Comparison of ENCODE assay signal across 14 cellular contexts in genomic region chr6:166156942-166157341, GRCh38. TPM values are rescaled to one million over a fixed set of nuclear protein-coding genes. Genes with fewer than 3 reads are reported as not detected.
DNase-seq lines count a peak whose midpoint lies in the region; ATAC-seq and TF ChIP-seq lines count a peak whose summit lies in the region.
"Had no signal": no experiment of that assay in that cellular context is flagged by ENCODE, and none has a peak within 500 bp of the region (broad histone marks: within the 10 kb centered on the region; RNA-seq: fewer than 3 reads in every experiment).

No MANE protein-coding gene starts in this region.

- intact Hi-C loops in Caco-2 (cut with micrococcal nuclease; ENCODE audit: unreplicated experiment) = loop anchor here (1.0 to 5.0 kb wide), 2 partner anchors 120 to 243 kb away; no protein-coding TSS in a partner anchor
- intact Hi-C loops in body of pancreas (cut with DNase I) = no loop called here
- intact Hi-C loops in sigmoid colon (cut with DNase I) = no loop called here

- 34 to 35% methylated on average over 7 of the region's 7 CpGs for WGBS in body of pancreas, 2 donors
- WGBS in sigmoid colon, 2 donors = 42 to 56% methylated on average over 7 of the region's 7 CpGs

- CTCF ChIA-PET in Caco-2 (lab: Charles Lee) = interaction anchor here (1.3 kb wide), 2 partner anchors 39 to 244 kb away, joined by 4 to 6 read pairs; no protein-coding TSS in a partner anchor

- TF ChIP-seq EP300 in Ishikawa (IDR thresholded peaks at IDR 0.05; ENCODE audit: borderline replicate concordance) (no peak), sigmoid colon (IDR thresholded peaks at IDR 0.05) (no peak)

- H3K4me3 ChIP-seq in Caco-2 (ENCODE audit: low read depth, low read length) (no peak overlapping the region), body of pancreas (no peak overlapping the region), sigmoid colon (no peak overlapping the region)

- DNase-seq in Caco-2 = no peak
- DNase-seq in body of pancreas = no peak
- no peak for DNase-seq in nephron progenitor cell
- no peak for DNase-seq in sigmoid colon
- DNase-seq: activated B cell treated with CpG ODN at 0.5 μM for 24 hours, erythroblast, NCI-H446 had no signal

- peak; percentile 58 for TF ChIP-seq RAD21 in Ishikawa (IDR thresholded peaks at IDR 0.05; ENCODE audit: low read depth)

- ATAC-seq in body of pancreas = no peak
- ATAC-seq in HG02852 (IDR thresholded peaks at IDR 0.05; ENCODE audit: unreplicated experiment) = no peak
- ATAC-seq in HG02763 (IDR thresholded peaks at IDR 0.05; ENCODE audit: unreplicated experiment) = no peak
- ATAC-seq in HG03139 (IDR thresholded peaks at IDR 0.05; ENCODE audit: unreplicated experiment) = no peak
- ATAC-seq: stimulated activated memory B cell treated with anti-CD40 and anti-IgM and Interleukin-4, amounts not matched to agents 10 μg/mL and 1 μg/mL and 100 μg/mL, for 72 hours had no signal

- H3K36me3 ChIP-seq in Caco-2 (ENCODE audit: control insufficient read depth, insufficient read depth, low read length) = no peaks in the 10 kb centered on the region
- H3K36me3 ChIP-seq in body of pancreas (replicated peaks in 1 of 2; ENCODE audit: insufficient read depth in 1 of 2, low read depth in 2 of 2) = no peaks in the 10 kb centered on the region
- no peaks in the 10 kb centered on the region for H3K36me3 ChIP-seq in sigmoid colon

- H3K27me3 Mint-ChIP-seq in Caco-2 (ENCODE audit: insufficient read depth, unreplicated experiment) (peaks cover 2% of the 10 kb centered on the region), nephron progenitor cell (ENCODE audit: low read depth, poor library complexity) (peaks cover 2% of the 10 kb centered on the region)

- H3K27me3 ChIP-seq in Caco-2 (replicated peaks; ENCODE audit: control insufficient read depth, insufficient read depth, low read length) (no peaks in the 10 kb centered on the region; the same call in 1 of the 2 replicates), body of pancreas (no peaks in the 10 kb centered on the region), sigmoid colon (no peaks in the 10 kb centered on the region)

- no peaks in the 10 kb centered on the region for H3K4me1 ChIP-seq in Caco-2
- no peaks in the 10 kb centered on the region for H3K4me1 ChIP-seq in body of pancreas
- H3K4me1 ChIP-seq in sigmoid colon = no peaks in the 10 kb centered on the region

- no peak overlapping the region for H3K27ac Mint-ChIP-seq in Caco-2 (ENCODE audit: unreplicated experiment)
- no peak overlapping the region for H3K27ac Mint-ChIP-seq in nephron progenitor cell
- H3K27ac Mint-ChIP-seq: activated B cell treated with CpG ODN at 0.5 μM for 24 hours; activated naive CD8-positive, alpha-beta T cell; stimulated activated memory B cell treated with anti-CD40 and anti-IgM and Interleukin-4, amounts not matched to agents 10 μg/mL and 1 μg/mL and 100 μg/mL, for 72 hours had no signal

- H3K9me3 ChIP-seq in Caco-2 (no peaks in the 10 kb centered on the region), body of pancreas (no peaks in the 10 kb centered on the region), sigmoid colon (no peaks in the 10 kb centered on the region)

- POLR2A ChIA-PET in Caco-2 (lab: Charles Lee) = no interaction called here

- TF ChIP-seq POLR2A in body of pancreas (IDR thresholded peaks at IDR 0.05) (no peak), sigmoid colon (IDR thresholded peaks at IDR 0.05) (no peak)

- H3K36me3 Mint-ChIP-seq in Caco-2 (ENCODE audit: insufficient read depth, unreplicated experiment) (no peaks in the 10 kb centered on the region), nephron progenitor cell (ENCODE audit: low read depth) (no peaks in the 10 kb centered on the region)
- H3K36me3 Mint-ChIP-seq: activated naive CD8-positive, alpha-beta T cell; stimulated activated memory B cell treated with anti-CD40 and anti-IgM and Interleukin-4, amounts not matched to agents 10 μg/mL and 1 μg/mL and 100 μg/mL, for 72 hours had no signal

- H3K4me3 Mint-ChIP-seq in Caco-2 (ENCODE audit: unreplicated experiment) = no peak overlapping the region
- H3K4me3 Mint-ChIP-seq in nephron progenitor cell = no peak overlapping the region
- H3K4me3 Mint-ChIP-seq: activated B cell treated with CpG ODN at 0.5 μM for 24 hours; activated naive CD8-positive, alpha-beta T cell; stimulated activated memory B cell treated with anti-CD40 and anti-IgM and Interleukin-4, amounts not matched to agents 10 μg/mL and 1 μg/mL and 100 μg/mL, for 72 hours had no signal

- no peaks in the 10 kb centered on the region for H3K4me1 Mint-ChIP-seq in Caco-2 (ENCODE audit: low read depth, unreplicated experiment)
- H3K4me1 Mint-ChIP-seq in nephron progenitor cell = no peaks in the 10 kb centered on the region

- H3K27ac ChIP-seq in body of pancreas (no peak overlapping the region), sigmoid colon (no peak overlapping the region)

- peaks cover 3% of the 10 kb centered on the region for H3K9me3 Mint-ChIP-seq in Caco-2 (ENCODE audit: unreplicated experiment)
- peaks cover under 1% of the 10 kb centered on the region for H3K9me3 Mint-ChIP-seq in nephron progenitor cell
- H3K9me3 Mint-ChIP-seq: stimulated activated memory B cell treated with anti-CD40 and anti-IgM and Interleukin-4, amounts not matched to agents 10 μg/mL and 1 μg/mL and 100 μg/mL, for 72 hours had no signal

- no TSS peak for BruUV-seq in Caco-2 (replicated peaks; lab: Mats Ljungman, UMichigan)

- TF ChIP-seq CTCF in Caco-2 (IDR thresholded peaks at IDR 0.05; ENCODE audit: insufficient read depth in 1 of 2, low read depth in 1 of 2, low read length in 1 of 2, severe bottlenecking in 1 of 2, unreplicated experiment in 1 of 2) = peak; percentile 43 to 44
- TF ChIP-seq CTCF in body of pancreas (IDR thresholded peaks at IDR 0.05) = peak in 5 of 7 experiments; percentile 8 to 38 (median 20)
- peak; percentile 35 for TF ChIP-seq CTCF in nephron progenitor cell (IDR thresholded peaks at IDR 0.05)
- no peak for TF ChIP-seq CTCF in sigmoid colon (IDR thresholded peaks at IDR 0.05)

TF ChIP-seq in Ishikawa, 13 proteins besides CTCF, POLR2A, EP300 and RAD21:
- no peak for TF ChIP-seq ZBTB7A (IDR thresholded peaks at IDR 0.05; ENCODE audit: low read depth)
- TF ChIP-seq FOXM1 (IDR thresholded peaks at IDR 0.05; ENCODE audit: borderline replicate concordance, low read depth) = no peak
- TF ChIP-seq CEBPB (IDR thresholded peaks at IDR 0.05) = no peak
- TF ChIP-seq, protein P1, sequence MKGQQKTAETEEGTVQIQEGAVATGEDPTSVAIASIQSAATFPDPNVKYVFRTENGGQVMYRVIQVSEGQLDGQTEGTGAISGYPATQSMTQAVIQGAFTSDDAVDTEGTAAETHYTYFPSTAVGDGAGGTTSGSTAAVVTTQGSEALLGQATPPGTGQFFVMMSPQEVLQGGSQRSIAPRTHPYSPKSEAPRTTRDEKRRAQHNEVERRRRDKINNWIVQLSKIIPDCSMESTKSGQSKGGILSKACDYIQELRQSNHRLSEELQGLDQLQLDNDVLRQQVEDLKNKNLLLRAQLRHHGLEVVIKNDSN (IDR thresholded peaks at IDR 0.05) = no peak
- TF ChIP-seq, protein P2, sequence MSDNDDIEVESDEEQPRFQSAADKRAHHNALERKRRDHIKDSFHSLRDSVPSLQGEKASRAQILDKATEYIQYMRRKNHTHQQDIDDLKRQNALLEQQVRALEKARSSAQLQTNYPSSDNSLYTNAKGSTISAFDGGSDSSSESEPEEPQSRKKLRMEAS (IDR thresholded peaks at IDR 0.05) = no peak
- no peak for TF ChIP-seq REST (IDR thresholded peaks at IDR 0.05; ENCODE audit: low read depth)
- TF ChIP-seq TCF12 (IDR thresholded peaks at IDR 0.05; ENCODE audit: low read depth) = no peak
TF ChIP-seq in Ishikawa: peak in this region for 0.

RNA-seq across cellular contexts. Expression of gene TBXT, which starts 10.7 kb away (rescaled TPM):
- total RNA-seq in Caco-2 (2022) (not detected in 2 replicates), body of pancreas (not detected), sigmoid colon (not detected)
- polyA plus RNA-seq in sigmoid colon = not detected
- total RNA-seq: lower leg skin had no signal

Comparison
In these comparisons a context has a peak if more than half of its experiments do, and no peak if none do; other contexts are left out.
1. CTCF ChIP-seq: peak in Caco-2 (2 of 2), body of pancreas (5 of 7) and nephron progenitor cell (single experiment); none in sigmoid colon (0 of 4).